Comparison of ENCODE assay signal across 25 cellular contexts in genomic region chrX:84133023-84133422, GRCh38. TPM values are rescaled to one million over a fixed set of nuclear protein-coding genes. Genes with fewer than 3 reads are reported as not detected.
DNase-seq lines count a peak whose midpoint lies in the region; ATAC-seq, FAIRE-seq and TF ChIP-seq lines count a peak whose summit lies in the region.
"Had no signal": no experiment of that assay in that cellular context is flagged by ENCODE, and none has a peak within 500 bp of the region (broad histone marks: within the 10 kb centered on the region; RNA-seq: fewer than 3 reads in every experiment).

No MANE protein-coding gene starts in this region.

- TF ChIP-seq CTCF in epithelial cell of esophagus (IDR thresholded peaks at IDR 0.05; ENCODE audit: insufficient read depth, low read depth, low read length, missing control alignments) (no peak), pancreas (IDR thresholded peaks at IDR 0.05) (no peak)

- no peaks in the 10 kb centered on the region for H3K27me3 ChIP-seq in GM23248 (replicated peaks; ENCODE audit: insufficient read depth)
- no peaks in the 10 kb centered on the region for H3K27me3 ChIP-seq in pancreas

- H3K4me3 Mint-ChIP-seq in activated T-helper 2 cell treated with anti-CD3 and anti-CD28 coated beads, Interferon-gamma antibody, Interleukin-2, Interleukin-4, amounts not matched to agents 10 μg/mL and 5 μg/mL and 100 μg/mL, durations not matched to agents 14 hours and 24 hours and 36 hours (ENCODE audit: low read depth): no peak overlapping the region
- H3K4me3 Mint-ChIP-seq in activated T-helper 17 cell treated with anti-CD3 and anti-CD28 coated beads, Interleukin-2, amount 50 U/mL, for 72 hours: no peak overlapping the region
- H3K4me3 Mint-ChIP-seq: B cell; CD8-positive, alpha-beta T cell had no signal

- H3K4me1 Mint-ChIP-seq in activated T-helper 2 cell treated with anti-CD3 and anti-CD28 coated beads, Interferon-gamma antibody, Interleukin-2, Interleukin-4, amounts not matched to agents 10 μg/mL and 5 μg/mL and 100 μg/mL, durations not matched to agents 14 hours and 24 hours and 36 hours (ENCODE audit: low read depth): no peaks in the 10 kb centered on the region
- H3K4me1 Mint-ChIP-seq in activated T-helper 17 cell treated with anti-CD3 and anti-CD28 coated beads, Interleukin-2, amount 50 U/mL, for 72 hours: no peaks in the 10 kb centered on the region
- H3K4me1 Mint-ChIP-seq: B cell had no signal

- H3K4me1 ChIP-seq in GM23248 (ENCODE audit: insufficient read depth): peaks cover 29% of the 10 kb centered on the region
- H3K4me1 ChIP-seq in pancreas: no peaks in the 10 kb centered on the region
- H3K4me1 ChIP-seq: Caco-2 had no signal

- no peaks in the 10 kb centered on the region for H3K36me3 Mint-ChIP-seq in activated T-helper 2 cell treated with anti-CD3 and anti-CD28 coated beads, Interferon-gamma antibody, Interleukin-2, Interleukin-4, amounts not matched to agents 10 μg/mL and 5 μg/mL and 100 μg/mL, durations not matched to agents 14 hours and 24 hours and 36 hours (ENCODE audit: low read depth)
- H3K36me3 Mint-ChIP-seq in activated T-helper 17 cell treated with anti-CD3 and anti-CD28 coated beads, Interleukin-2, amount 50 U/mL, for 72 hours (ENCODE audit: low read depth): no peaks in the 10 kb centered on the region
- H3K36me3 Mint-ChIP-seq: CD8-positive, alpha-beta T cell had no signal

- no peaks in the 10 kb centered on the region for H3K9me3 Mint-ChIP-seq in activated T-helper 2 cell treated with anti-CD3 and anti-CD28 coated beads, Interferon-gamma antibody, Interleukin-2, Interleukin-4, amounts not matched to agents 10 μg/mL and 5 μg/mL and 100 μg/mL, durations not matched to agents 14 hours and 24 hours and 36 hours
- no peaks in the 10 kb centered on the region for H3K9me3 Mint-ChIP-seq in activated T-helper 17 cell treated with anti-CD3 and anti-CD28 coated beads, Interleukin-2, amount 50 U/mL, for 72 hours
- H3K9me3 Mint-ChIP-seq: CD8-positive, alpha-beta T cell had no signal

- in situ Hi-C loops in GM23248 (cut with MboI): no loop called here

- peak overlapping the region; percentile 47 for H3K4me2 ChIP-seq in GM23248 (ENCODE audit: unreplicated experiment)

- H3K27ac Mint-ChIP-seq in activated T-helper 2 cell treated with anti-CD3 and anti-CD28 coated beads, Interferon-gamma antibody, Interleukin-2, Interleukin-4, amounts not matched to agents 10 μg/mL and 5 μg/mL and 100 μg/mL, durations not matched to agents 14 hours and 24 hours and 36 hours: no peak overlapping the region
- no peak overlapping the region for H3K27ac Mint-ChIP-seq in activated T-helper 17 cell treated with anti-CD3 and anti-CD28 coated beads, Interleukin-2, amount 50 U/mL, for 72 hours
- H3K27ac Mint-ChIP-seq: B cell; CD8-positive, alpha-beta T cell had no signal

- H3K27ac ChIP-seq in GM23248 (no peak overlapping the region), pancreas (no peak overlapping the region)
- H3K27ac ChIP-seq: C4-2B, HL-60 had no signal

- WGBS in GM23248 (ENCODE audit: low coverage in 1 of 2, low lambda C conversion rate in 2 of 2, missing lambda C conversion rate in 2 of 2), 2 experiments: 60 to 68% methylated on average over 2 of the region's 2 CpGs
- WGBS in pancreas, 2 donors: 29 to 59% methylated on average over 2 of the region's 2 CpGs

- H3K4me3 ChIP-seq in GM23248 (no peak overlapping the region), epithelial cell of esophagus (ENCODE audit: low read length) (no peak overlapping the region), pancreas (no peak overlapping the region)

- no peaks in the 10 kb centered on the region for H3K79me2 ChIP-seq in GM23248 (ENCODE audit: insufficient read depth)

- H2AFZ ChIP-seq in GM23248: no peak overlapping the region

- no peaks in the 10 kb centered on the region for H3K27me3 Mint-ChIP-seq in activated T-helper 2 cell treated with anti-CD3 and anti-CD28 coated beads, Interferon-gamma antibody, Interleukin-2, Interleukin-4, amounts not matched to agents 10 μg/mL and 5 μg/mL and 100 μg/mL, durations not matched to agents 14 hours and 24 hours and 36 hours (ENCODE audit: low read depth)
- no peaks in the 10 kb centered on the region for H3K27me3 Mint-ChIP-seq in activated T-helper 17 cell treated with anti-CD3 and anti-CD28 coated beads, Interleukin-2, amount 50 U/mL, for 72 hours
- H3K27me3 Mint-ChIP-seq: B cell had no signal

- H3K36me3 ChIP-seq in GM23248 (ENCODE audit: low read depth) (no peaks in the 10 kb centered on the region), pancreas (no peaks in the 10 kb centered on the region)

- no peak overlapping the region for H3K9ac ChIP-seq in GM23248

- no peaks in the 10 kb centered on the region for H3F3A ChIP-seq in GM23248 (ENCODE audit: insufficient read depth)

- no peaks in the 10 kb centered on the region for H4K20me1 ChIP-seq in GM23248 (ENCODE audit: insufficient read depth)

- peak; percentile 92 for FAIRE-seq in pancreas (lab: Jason Lieb, UNC)
- FAIRE-seq: GM12892, H1 had no signal

- H3K9me3 ChIP-seq in GM23248 (ENCODE audit: low read depth) (no peaks in the 10 kb centered on the region), pancreas (no peaks in the 10 kb centered on the region)
- H3K9me3 ChIP-seq: Caco-2 had no signal

- peak; percentile 24 for DNase-seq in GM23248
- peak; percentile 10 for DNase-seq in amniotic epithelial cell (ENCODE audit: low read depth)
- peak; percentile 1 for DNase-seq in epithelial cell of esophagus (ENCODE audit: low read depth)
- no peak for DNase-seq in pancreas
- no peak for DNase-seq in activated T-helper 2 cell treated with anti-CD3 and anti-CD28 coated beads, Interferon-gamma antibody, Interleukin-2, Interleukin-4, amounts not matched to agents 10 μg/mL and 5 μg/mL and 100 μg/mL, durations not matched to agents 14 hours and 24 hours and 36 hours (ENCODE audit: low spot score)
- DNase-seq: Caco-2; CD8-positive, alpha-beta T cell; NCI-H1105; NCI-H1436 treated with DMSO at 0.1 percent for 48 hours; NCI-H1930; NCI-H2107; NCI-H524 treated with DMSO at 0.1 percent for 48 hours; NCI-H82; NK-92 treated with Interleukin-12 subunit alpha and Interleukin-12 subunit beta, amount 100 ng/mL, for 24 hours; PC-3 had no signal

- intact Hi-C loops in pancreas (cut with DNase I): no loop called here
- intact Hi-C loops in activated T-helper 2 cell treated with anti-CD3 and anti-CD28 coated beads, Interferon-gamma antibody, Interleukin-2, Interleukin-4, amounts not matched to agents 10 μg/mL and 5 μg/mL and 100 μg/mL, durations not matched to agents 14 hours and 24 hours and 36 hours (cut with micrococcal nuclease): no loop called here

- ATAC-seq in pancreas: no peak
- ATAC-seq in GM21723 (IDR thresholded peaks at IDR 0.05; ENCODE audit: unreplicated experiment): no peak
- ATAC-seq in activated T-helper 17 cell treated with anti-CD3 and anti-CD28 coated beads, Interleukin-2, amount 50 U/mL, for 72 hours (replicated peaks): no peak
- no peak for ATAC-seq in HG03175 (IDR thresholded peaks at IDR 0.05; ENCODE audit: unreplicated experiment)
- ATAC-seq: CD8-positive, alpha-beta T cell; HCT116; PC-3 had no signal

- H3K9me2 ChIP-seq in GM23248 (ENCODE audit: insufficient read depth): no peaks in the 10 kb centered on the region

RNA-seq across cellular contexts. Expression of gene RPS6KA6, which starts 55.0 kb away (rescaled TPM):
- 5.4 and 6.2 TPM in 2 replicates for total RNA-seq in GM23248 (2014; rRNA removed; shearing (Covaris generic))
- polyA plus RNA-seq in GM23248 (2016; fragmentation: Nextera tagmentation; extraction: Ambion mirVana): 1.4 and 2.0 TPM in 2 replicates
- 1 to 10 TPM in 3 of 6 donors, under 1 TPM in 3; 0.74 to 3.5 (median 1.1) TPM for total RNA-seq in pancreas
- 1 to 10 TPM in 1 of 2 donors, under 1 TPM in 1; 0.46 to 1.9 TPM for polyA plus RNA-seq in pancreas
- 0.14 and 0.27 TPM in 2 replicates for total RNA-seq in activated T-helper 2 cell treated with anti-CD3 and anti-CD28 coated beads, Interferon-gamma antibody, Interleukin-2, Interleukin-4, amounts not matched to agents 10 μg/mL and 5 μg/mL and 100 μg/mL, durations not matched to agents 14 hours and 24 hours and 36 hours
- under 1 TPM; 0.11 to 0.71 TPM for total RNA-seq in activated T-helper 17 cell treated with anti-CD3 and anti-CD28 coated beads, Interleukin-2, amount 50 U/mL, for 72 hours
- total RNA-seq: A673; CD8-positive, alpha-beta T cell had no signal

Comparison
In these comparisons a context has a peak if more than half of its experiments do, and no peak if none do; other contexts are left out.
1. DNase-seq: peak in GM23248 (single experiment), amniotic epithelial cell (single experiment) and epithelial cell of esophagus (single experiment); none in pancreas (0 of 6) and activated T-helper 2 cell treated with anti-CD3 and anti-CD28 coated beads, Interferon-gamma antibody, Interleukin-2, Interleukin-4, amounts not matched to agents 10 μg/mL and 5 μg/mL and 100 μg/mL, durations not matched to agents 14 hours and 24 hours and 36 hours (single experiment).